Comparison of ENCODE assay signal across 11 cellular contexts in the genomic region with DNA sequence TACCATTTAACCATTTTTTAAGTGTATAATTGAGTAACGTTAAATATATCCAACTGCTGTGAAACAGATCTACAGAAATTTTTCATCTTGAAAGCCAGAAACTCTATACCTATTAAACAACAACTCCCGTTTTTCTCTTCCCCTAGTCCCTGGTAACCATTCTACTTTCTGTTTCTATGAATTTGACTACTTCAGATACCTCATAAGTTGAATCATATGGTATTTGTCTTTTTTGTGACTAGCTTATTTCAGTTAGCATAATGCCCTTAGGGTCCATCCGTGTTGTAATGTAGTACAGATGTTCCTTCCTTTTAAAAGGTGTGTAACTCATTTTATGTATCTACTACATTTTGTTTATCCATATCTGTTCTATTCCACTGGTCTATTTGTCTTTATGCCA. TPM values are rescaled to one million over a fixed set of nuclear protein-coding genes. Genes with fewer than 3 reads are reported as not detected.
DNase-seq lines count a peak whose midpoint lies in the region; ATAC-seq, FAIRE-seq and TF ChIP-seq lines count a peak whose summit lies in the region.
"Had no signal": no experiment of that assay in that cellular context is flagged by ENCODE, and none has a peak within 500 bp of the region (broad histone marks: within the 10 kb centered on the region; RNA-seq: fewer than 3 reads in every experiment).

No MANE protein-coding gene starts in this region.

- H3K9me3 ChIP-seq in IMR-90 (ENCODE audit: control insufficient read depth, insufficient read depth, low read length): no peaks in the 10 kb centered on the region
- H3K9me3 ChIP-seq: colonic mucosa had no signal

- H3K14ac ChIP-seq in IMR-90 (replicated peaks; ENCODE audit: low read depth, low read length): no peak overlapping the region

- no peak overlapping the region for H4K8ac ChIP-seq in IMR-90 (ENCODE audit: low read depth in 2 of 2, low read length in 2 of 2)

- no peak overlapping the region for H2AFZ ChIP-seq in IMR-90 (replicated peaks; ENCODE audit: low read length, poor library complexity)

- H3K4ac ChIP-seq in IMR-90 (ENCODE audit: low read depth, low read length): no peak overlapping the region

- H3K4me1 ChIP-seq in IMR-90 (ENCODE audit: control insufficient read depth, insufficient read depth, low read length): no peaks in the 10 kb centered on the region
- H3K4me1 ChIP-seq: colonic mucosa had no signal

- intact Hi-C loops in IMR-90 (cut with micrococcal nuclease): no loop called here
- intact Hi-C loops in left cardiac atrium (cut with DNase I): no loop called here

- no TSS peak for BruUV-seq in IMR-90 (replicated peaks; lab: Mats Ljungman, UMichigan)

- H3K4me2 ChIP-seq in IMR-90 (ENCODE audit: low read depth, low read length): no peak overlapping the region

- no CpG with 5 or more reads among the region's 3 CpGs for WGBS in IMR-90 (ENCODE audit: extremely low coverage in 2 of 2, insufficient read length in 1 of 2), 2 experiments

- in situ Hi-C loops in IMR-90 (cut with MboI; ENCODE audit: low sequenced_read_pairs): no loop called here
- in situ Hi-C loops in G401 (cut with HindIII; ENCODE audit: low sequenced_read_pairs): no loop called here

- CTCF ChIA-PET in IMR-90 (lab: Yijun Ruan, JAX): no interaction called here

- no peaks in the 10 kb centered on the region for H3K27me3 ChIP-seq in IMR-90 (ENCODE audit: control insufficient read depth, insufficient read depth, low read length)
- H3K27me3 ChIP-seq: colonic mucosa had no signal

- POLR2A ChIA-PET in IMR-90 (lab: Charles Lee; ENCODE audit: unreplicated experiment): no interaction called here

- TF ChIP-seq POLR2A in IMR-90 (IDR thresholded peaks at IDR 0.05; ENCODE audit: low read depth, low read length): no peak

- H4K91ac ChIP-seq in IMR-90 (ENCODE audit: insufficient read depth, low read depth, low read length): no peak overlapping the region

- H4K20me1 ChIP-seq in IMR-90 (ENCODE audit: insufficient read depth, low read length): peaks cover 44% of the 10 kb centered on the region

- peaks cover 0 to 10% of the 10 kb centered on the region in 2 experiments; a peak in 2 of 4 replicates for H3K79me1 ChIP-seq in IMR-90 (ENCODE audit: low read depth in 1 of 2, low read length in 2 of 2)

- H3K56ac ChIP-seq in IMR-90 (ENCODE audit: extremely low read depth, insufficient read depth, low read length): no peak overlapping the region

- no peaks in the 10 kb centered on the region for H3K36me3 ChIP-seq in IMR-90 (ENCODE audit: control insufficient read depth, insufficient read depth, low read length)
- H3K36me3 ChIP-seq: colonic mucosa had no signal

- peak; percentile 78 for ATAC-seq in GM18868 (IDR thresholded peaks at IDR 0.05; ENCODE audit: unreplicated experiment)
- ATAC-seq in GM21786 (IDR thresholded peaks at IDR 0.05; ENCODE audit: unreplicated experiment): peak; percentile 72
- ATAC-seq in IMR-90 (ENCODE audit: low read depth): no peak
- no peak for ATAC-seq in left cardiac atrium

- dilution Hi-C loops in IMR-90 (cut with HindIII; ENCODE audit: low sequenced_read_pairs, unreplicated experiment): no loop called here

- no peak overlapping the region for H3K9ac ChIP-seq in IMR-90 (ENCODE audit: low read depth, low read length)

- H3K18ac ChIP-seq in IMR-90 (ENCODE audit: low read depth, low read length): no peak overlapping the region

- H3K4me3 ChIP-seq in IMR-90 (ENCODE audit: insufficient read depth, low read depth, low read length): no peak overlapping the region
- H3K4me3 ChIP-seq: colonic mucosa, SK-N-MC had no signal

- TF ChIP-seq CTCF in IMR-90 (conservative IDR thresholded peaks at IDR 0.05; ENCODE audit: low read depth, low read length): no peak

- no peak overlapping the region for H3K27ac ChIP-seq in IMR-90 (ENCODE audit: insufficient read depth, low read length)
- H3K27ac ChIP-seq: colonic mucosa, SK-N-MC had no signal

- no peak for TF ChIP-seq RAD21 in IMR-90 (IDR thresholded peaks at IDR 0.05; ENCODE audit: low read length)

- H2BK15ac ChIP-seq in IMR-90 (ENCODE audit: low read depth, low read length): no peak overlapping the region

- no peak overlapping the region for H2AK5ac ChIP-seq in IMR-90 (ENCODE audit: low read depth, low read length)

- no peak overlapping the region for H2BK120ac ChIP-seq in IMR-90 (ENCODE audit: low read depth, low read length)

- H3K9me1 ChIP-seq in IMR-90 (ENCODE audit: insufficient read depth, low read length): no peaks in the 10 kb centered on the region

- H2AK9ac ChIP-seq in IMR-90 (replicated peaks; ENCODE audit: low read depth, low read length, poor library complexity): no peak overlapping the region

- H3K23ac ChIP-seq in IMR-90 (ENCODE audit: low read depth, low read length): no peak overlapping the region

- DNase-seq in IMR-90 (peak; percentile 7), NCI-H526 treated with DMSO at 0.1 percent for 48 hours (lab: John Stamatoyannopoulos, UW) (no peak), G401 (ENCODE audit: low spot score) (no peak), left cardiac atrium (no peak), T-helper 9 cell (no peak)
- DNase-seq: colonic mucosa, DMS153 had no signal

- H4K5ac ChIP-seq in IMR-90 (ENCODE audit: low read depth, low read length): no peak overlapping the region

- peak; percentile 62 for FAIRE-seq in islet of Langerhans (lab: Jason Lieb, UNC)

- H2BK5ac ChIP-seq in IMR-90 (ENCODE audit: low read depth, low read length, poor library complexity, severe bottlenecking): no peak overlapping the region

- H2BK20ac ChIP-seq in IMR-90 (ENCODE audit: low read depth, low read length): no peak overlapping the region

TF ChIP-seq in IMR-90, 13 proteins besides CTCF, POLR2A, EP300 and RAD21:
- no peak for TF ChIP-seq SMC3 (IDR thresholded peaks at IDR 0.05; ENCODE audit: low read depth, low read length)
- no peak for TF ChIP-seq ELK1 (IDR thresholded peaks at IDR 0.05; ENCODE audit: borderline replicate concordance, low read depth, low read length)
- no peak for TF ChIP-seq CHD1 (IDR thresholded peaks at IDR 0.05; ENCODE audit: low read depth, low read length)
- TF ChIP-seq RCOR1 (IDR thresholded peaks at IDR 0.05; ENCODE audit: insufficient replicate concordance, low read length): no peak
- no peak for TF ChIP-seq BHLHE40 (IDR thresholded peaks at IDR 0.05; ENCODE audit: low read depth, low read length)
- no peak for TF ChIP-seq CEBPB (IDR thresholded peaks at IDR 0.05; ENCODE audit: low read depth, low read length)
- no peak for TF ChIP-seq MAZ (IDR thresholded peaks at IDR 0.05; ENCODE audit: borderline replicate concordance, low read depth, low read length)
- TF ChIP-seq NFE2L2 (IDR thresholded peaks at IDR 0.05; ENCODE audit: low read depth, low read length): no peak
- no peak for TF ChIP-seq RFX5 (IDR thresholded peaks at IDR 0.05; ENCODE audit: low read depth, low read length)
- TF ChIP-seq USF2 (IDR thresholded peaks at IDR 0.05; ENCODE audit: low read depth, low read length): no peak
- no peak for TF ChIP-seq FOS (IDR thresholded peaks at IDR 0.05; ENCODE audit: low read depth, low read length)
- no peak for TF ChIP-seq MXI1 (IDR thresholded peaks at IDR 0.05; ENCODE audit: borderline replicate concordance, low read depth, low read length)
- TF ChIP-seq MAFK (IDR thresholded peaks at IDR 0.05; ENCODE audit: low read depth, low read length): no peak

RNA-seq across cellular contexts. Expression of gene STAG2, which starts 48.7 kb away (rescaled TPM):
- total RNA-seq in IMR-90 (2012; rRNA removed) (71.2 and 94.4 TPM in 2 replicates), left cardiac atrium (10 to 100 TPM; 31.8 to 34.6 TPM)
- polyA plus RNA-seq in IMR-90 (2012; rRNA removed): 14.4 and 19.6 TPM in 2 replicates
- 1.7 and 2.9 TPM in 2 replicates for polyA plus RNA-seq in IMR-90 (2012; cell fraction: cytosol; rRNA removed)
- 0.79 and 18.3 TPM in 2 replicates for polyA plus RNA-seq in IMR-90 (2012; cell fraction: nucleus; rRNA removed; ENCODE audit: low replicate concordance)
- 56.7 and 76.4 TPM in 2 replicates for total RNA-seq in G401 (2014; rRNA removed; shearing (Covaris generic))

Comparison
In these comparisons a context has a peak if more than half of its experiments do, and no peak if none do; other contexts are left out.
1. ATAC-seq: peak in GM18868 (single experiment) and GM21786 (single experiment); none in IMR-90 (single experiment) and left cardiac atrium (0 of 2).